18 cellular contexts compared by ENCODE assay signal in genomic region chr3:184002469-184002868, GRCh38. TPM values are rescaled to one million over a fixed set of nuclear protein-coding genes. Genes with fewer than 3 reads are reported as not detected.
"Had no signal": no experiment of that assay in that cellular context is flagged by ENCODE, and none has a peak within 500 bp of the region (broad histone marks: within the 10 kb centered on the region; RNA-seq: fewer than 3 reads in every experiment).

No MANE protein-coding gene starts in this region.

- H3K27ac Mint-ChIP-seq: activated CD4-positive, alpha-beta T cell treated with anti-CD3 and anti-CD28 coated beads, Interleukin-2, amount 10 ng/mL, durations not matched to agents 24 days and 14 days; activated CD8-positive, alpha-beta T cell treated with anti-CD3 and anti-CD28 coated beads, Interleukin-2, amount 10 ng/mL, durations not matched to agents 7 days and 5 days; activated naive CD8-positive, alpha-beta T cell treated with anti-CD3 and anti-CD28 coated beads, Interleukin-2, amount 10 ng/mL, durations not matched to agents 7 days and 5 days; effector memory CD8-positive, alpha-beta T cell; stimulated activated memory B cell treated with anti-CD40 and anti-IgM and Interleukin-4, amounts not matched to agents 10 μg/mL and 1 μg/mL and 100 μg/mL, for 72 hours; T-helper 1 cell treated with Interleukin-12 subunit alpha and Interleukin-12 subunit beta and Interleukin-4 antibody, amounts not matched to agents 30 μg/mL and 1 μg/mL, for 36 hours had no signal

- H3K9me3 ChIP-seq: ovary, thyroid gland had no signal

- ATAC-seq: activated CD8-positive, alpha-beta T cell treated with anti-CD3 and anti-CD28 coated beads, Interleukin-2, amount 10 ng/mL, durations not matched to agents 7 days and 5 days; effector memory CD8-positive, alpha-beta T cell; stimulated activated memory B cell treated with anti-CD40 and anti-IgM and Interleukin-4, amounts not matched to agents 10 μg/mL and 1 μg/mL and 100 μg/mL, for 72 hours had no signal

- H3K4me3 Mint-ChIP-seq: activated CD4-positive, alpha-beta T cell treated with anti-CD3 and anti-CD28 coated beads, Interleukin-2, amount 10 ng/mL, durations not matched to agents 24 days and 14 days; activated CD8-positive, alpha-beta T cell treated with anti-CD3 and anti-CD28 coated beads, Interleukin-2, amount 10 ng/mL, durations not matched to agents 7 days and 5 days; activated naive CD8-positive, alpha-beta T cell treated with anti-CD3 and anti-CD28 coated beads, Interleukin-2, amount 10 ng/mL, durations not matched to agents 7 days and 5 days; effector memory CD8-positive, alpha-beta T cell; neural crest cell; stimulated activated memory B cell treated with anti-CD40 and anti-IgM and Interleukin-4, amounts not matched to agents 10 μg/mL and 1 μg/mL and 100 μg/mL, for 72 hours; T-helper 1 cell treated with Interleukin-12 subunit alpha and Interleukin-12 subunit beta and Interleukin-4 antibody, amounts not matched to agents 30 μg/mL and 1 μg/mL, for 36 hours had no signal

- DNase-seq: activated CD4-positive, alpha-beta T cell treated with anti-CD3 and anti-CD28 coated beads, Interleukin-2, amount 10 ng/mL, durations not matched to agents 24 days and 14 days; activated CD4-positive, CD25-positive, alpha-beta regulatory T cell; activated CD8-positive, alpha-beta T cell treated with anti-CD3 and anti-CD28 coated beads, Interleukin-2, amount 10 ng/mL, durations not matched to agents 7 days and 5 days; activated gamma-delta T cell treated with Interleukin-2 at 50 U/mL for 16 hours; activated naive CD8-positive, alpha-beta T cell treated with anti-CD3 and anti-CD28 coated beads, Interleukin-2, amount 10 ng/mL, durations not matched to agents 7 days and 5 days; brain microvascular endothelial cell; cerebellar nuclear complex; dermis blood vessel endothelial cell; effector memory CD8-positive, alpha-beta T cell; ovary; stimulated activated CD4-positive, alpha-beta T cell treated with anti-CD3 and anti-CD28 coated beads, Interleukin-2, amount 100 ng/mL, for 48 hours; thyroid gland had no signal

- H3K4me2 ChIP-seq: hepatocyte had no signal

- H3K27me3 ChIP-seq: brain microvascular endothelial cell, hepatocyte, ovary, thyroid gland had no signal

- FAIRE-seq: keratinocyte had no signal

- H3K9me3 Mint-ChIP-seq: activated CD4-positive, alpha-beta T cell treated with anti-CD3 and anti-CD28 coated beads, Interleukin-2, amount 10 ng/mL, durations not matched to agents 24 days and 14 days; activated naive CD8-positive, alpha-beta T cell treated with anti-CD3 and anti-CD28 coated beads, Interleukin-2, amount 10 ng/mL, durations not matched to agents 7 days and 5 days; effector memory CD8-positive, alpha-beta T cell; neural crest cell; stimulated activated memory B cell treated with anti-CD40 and anti-IgM and Interleukin-4, amounts not matched to agents 10 μg/mL and 1 μg/mL and 100 μg/mL, for 72 hours; T-helper 1 cell treated with Interleukin-12 subunit alpha and Interleukin-12 subunit beta and Interleukin-4 antibody, amounts not matched to agents 30 μg/mL and 1 μg/mL, for 36 hours had no signal

- H3K4me3 ChIP-seq: hepatocyte, ovary, thyroid gland had no signal

- H2AFZ ChIP-seq: hepatocyte had no signal

- H3K27me3 Mint-ChIP-seq: activated CD4-positive, alpha-beta T cell treated with anti-CD3 and anti-CD28 coated beads, Interleukin-2, amount 10 ng/mL, durations not matched to agents 24 days and 14 days; activated naive CD8-positive, alpha-beta T cell treated with anti-CD3 and anti-CD28 coated beads, Interleukin-2, amount 10 ng/mL, durations not matched to agents 7 days and 5 days; effector memory CD8-positive, alpha-beta T cell; stimulated activated memory B cell treated with anti-CD40 and anti-IgM and Interleukin-4, amounts not matched to agents 10 μg/mL and 1 μg/mL and 100 μg/mL, for 72 hours had no signal

- H3K27ac ChIP-seq: brain microvascular endothelial cell, ovary, thyroid gland had no signal

- H3K36me3 ChIP-seq: brain microvascular endothelial cell, ovary, thyroid gland had no signal

RNA-seq across cellular contexts. Expression of gene HTR3D, which starts 29.1 kb away (rescaled TPM):
- total RNA-seq: activated CD4-positive, alpha-beta T cell treated with anti-CD3 and anti-CD28 coated beads, Interleukin-2, amount 10 ng/mL, durations not matched to agents 24 days and 14 days; activated CD8-positive, alpha-beta T cell treated with anti-CD3 and anti-CD28 coated beads, Interleukin-2, amount 10 ng/mL, durations not matched to agents 7 days and 5 days; activated naive CD8-positive, alpha-beta T cell treated with anti-CD3 and anti-CD28 coated beads, Interleukin-2, amount 10 ng/mL, durations not matched to agents 7 days and 5 days; dermis blood vessel endothelial cell; hepatocyte; lower leg skin; neural crest cell; thyroid gland had no signal
- polyA plus RNA-seq: hepatocyte, keratinocyte, ovary had no signal

RNA-seq across cellular contexts. Expression of gene HTR3C, which starts 50.4 kb away (rescaled TPM):
- total RNA-seq: activated CD4-positive, alpha-beta T cell treated with anti-CD3 and anti-CD28 coated beads, Interleukin-2, amount 10 ng/mL, durations not matched to agents 24 days and 14 days; activated CD8-positive, alpha-beta T cell treated with anti-CD3 and anti-CD28 coated beads, Interleukin-2, amount 10 ng/mL, durations not matched to agents 7 days and 5 days; activated naive CD8-positive, alpha-beta T cell treated with anti-CD3 and anti-CD28 coated beads, Interleukin-2, amount 10 ng/mL, durations not matched to agents 7 days and 5 days; dermis blood vessel endothelial cell; hepatocyte; lower leg skin; neural crest cell; ovary had no signal
- polyA plus RNA-seq: hepatocyte, keratinocyte, ovary had no signal
